7 cellular contexts compared by ENCODE assay signal in genomic region chr15:38707802-38708671, GRCh38.
A peak's percentile ranks its signal among the peaks of the same experiment; 100 is the strongest.
DNase-seq lines count a peak whose midpoint lies in the region; ATAC-seq, FAIRE-seq and TF ChIP-seq lines count a peak whose summit lies in the region.

No MANE protein-coding gene starts in this region.

- 1% methylated on average over 8 of the region's 8 CpGs for WGBS in K562 (ENCODE audit: insufficient coverage, low coverage, missing lambda C conversion rate)

- ATAC-seq in DND-41 (ENCODE audit: insufficient read depth, low read depth) = peak; percentile 86
- ATAC-seq in GM18870 (IDR thresholded peaks at IDR 0.05; ENCODE audit: unreplicated experiment) = peak; percentile 82
- ATAC-seq in HG03103 (IDR thresholded peaks at IDR 0.05; ENCODE audit: low read depth, unreplicated experiment) = peak; percentile 88
- ATAC-seq in K562 = peak; percentile 95

- H3K9me3 ChIP-seq in DND-41 (ENCODE audit: insufficient read depth, low read length, severe bottlenecking) = no peaks in the 10 kb centered on the region
- H3K9me3 ChIP-seq in K562 (replicated peaks; ENCODE audit: control insufficient read depth, insufficient read depth, low read depth, low read length) = no peaks in the 10 kb centered on the region
- H3K9me3 ChIP-seq in iPS-20b (ENCODE audit: insufficient read depth, low read depth, low read length) = no peaks in the 10 kb centered on the region

- peak; percentile 74 for TF ChIP-seq CTCF in DND-41 (IDR thresholded peaks at IDR 0.05; ENCODE audit: borderline replicate concordance, extremely low read depth, low read length, poor library complexity, severe bottlenecking)
- peak; percentile 58 to 78 (median 71) for TF ChIP-seq CTCF in K562 (IDR thresholded peaks at IDR 0.05 in 2 of 3, conservative IDR thresholded peaks at IDR 0.05 in 1 of 3; ENCODE audit: insufficient read depth in 2 of 3, low read depth in 1 of 3, low read length in 3 of 3)

- H3K27ac ChIP-seq in DND-41 (ENCODE audit: low read length) (no peak overlapping the region), K562 (ENCODE audit: extremely low read depth, low read depth, low read length) (no peak overlapping the region), iPS-20b (ENCODE audit: low read length) (peak overlapping the region; percentile 19)

- TF ChIP-seq EP300 in K562 (IDR thresholded peaks at IDR 0.05; ENCODE audit: low read length) = no peak

- H3K4me2 ChIP-seq in DND-41 (ENCODE audit: insufficient read depth, low read length) (no peak overlapping the region), K562 (ENCODE audit: insufficient read depth, low read length) (no peak overlapping the region)

- H3K79me2 ChIP-seq in DND-41 (ENCODE audit: insufficient read depth, low read length) = no peaks in the 10 kb centered on the region
- H3K79me2 ChIP-seq in K562 (ENCODE audit: control insufficient read depth, insufficient read depth, low read length) = no peaks in the 10 kb centered on the region

- H3K9ac ChIP-seq in DND-41 (ENCODE audit: low read depth, low read length) (no peak overlapping the region), K562 (ENCODE audit: insufficient read depth in 1 of 2, low read depth in 2 of 2, low read length in 2 of 2) (no peak overlapping the region), iPS-20b (ENCODE audit: low read depth, low read length) (no peak overlapping the region)

- intact Hi-C loops in K562 (cut with micrococcal nuclease) = loop anchor here (2.0 to 10.0 kb wide), 3 partner anchors 147 to 1049 kb away; partner anchors contain the start of gene THBS1

- H4K20me1 ChIP-seq in DND-41 (ENCODE audit: insufficient read depth, low read length) (no peaks in the 10 kb centered on the region), K562 (replicated peaks; ENCODE audit: control insufficient read depth, insufficient read depth, low read length) (no peaks in the 10 kb centered on the region)

- POLR2A ChIA-PET in K562 (lab: Yijun Ruan, JAX) = no interaction called here

- in situ Hi-C loops in K562 (cut with MboI) = no loop called here

- H3K36me3 ChIP-seq in DND-41 (ENCODE audit: insufficient read depth, low read length) = no peaks in the 10 kb centered on the region
- H3K36me3 ChIP-seq in K562 (ENCODE audit: control insufficient read depth, insufficient read depth, low read length) = no peaks in the 10 kb centered on the region
- H3K36me3 ChIP-seq in iPS-20b (ENCODE audit: insufficient read depth, low read depth, low read length) = no peaks in the 10 kb centered on the region

- no peak overlapping the region for H2AFZ ChIP-seq in DND-41 (ENCODE audit: low read depth, low read length)
- H2AFZ ChIP-seq in K562 (ENCODE audit: low read depth, low read length) = no peak overlapping the region

- H3K4me3 ChIP-seq in DND-41 (ENCODE audit: low read depth in 1 of 2, low read length in 2 of 2) (no peak overlapping the region), K562 (no peak overlapping the region), iPS-20b (ENCODE audit: low read length) (peak overlapping the region; percentile 31; the same call in 1 of the 2 replicates)

- TF ChIP-seq POLR2A in K562 (conservative IDR thresholded peaks at IDR 0.05) = no peak

- peak; percentile 72 to 80 for TF ChIP-seq RAD21 in K562 (CRISPR knock-in tag; conservative IDR thresholded peaks at IDR 0.05 in 1 of 2, IDR thresholded peaks at IDR 0.05 in 1 of 2)

- CTCF ChIA-PET in K562 (lab: Yijun Ruan, JAX; ENCODE audit: low intra/inter-chr PET ratio) = interaction anchor here (0.5 to 2.1 kb wide), 5 partner anchors 11 to 1574 kb away, joined by 3 to 10 read pairs (median 3); no protein-coding TSS in a partner anchor

- no peaks in the 10 kb centered on the region for H3K9me1 ChIP-seq in K562 (ENCODE audit: control insufficient read depth, insufficient read depth, low read length)

- DNase-seq in DND-41 = peak; percentile 49
- DNase-seq in NCI-H82 treated with DMSO at 0.1 percent for 48 hours (lab: John Stamatoyannopoulos, UW; ENCODE audit: unreplicated experiment) = peak; percentile 20
- DNase-seq in K562 (ENCODE audit: extremely low read depth in 1 of 4, low spot score in 3 of 4) = peak; percentile 51 to 68 (median 62)
- peak; percentile 29 for DNase-seq in smooth muscle cell of the brain vasculature (ENCODE audit: low read depth, low spot score)

- peak; percentile 93 for FAIRE-seq in K562 (lab: Jason Lieb, UNC)

- H3K27me3 ChIP-seq in DND-41 (ENCODE audit: insufficient read depth, low read length, poor library complexity) = peaks cover 16% of the 10 kb centered on the region
- peaks cover 9 to 12% of the 10 kb centered on the region in 2 experiments for H3K27me3 ChIP-seq in K562 (ENCODE audit: control insufficient read depth in 2 of 2, insufficient read depth in 2 of 2, low read length in 2 of 2)
- no peaks in the 10 kb centered on the region; the same call in 1 of the 2 replicates for H3K27me3 ChIP-seq in iPS-20b (ENCODE audit: insufficient read depth, low read length)

- no peaks in the 10 kb centered on the region for H3K4me1 ChIP-seq in DND-41 (ENCODE audit: insufficient read depth, low read length)
- H3K4me1 ChIP-seq in K562 (replicated peaks in 1 of 2; ENCODE audit: control insufficient read depth in 2 of 2, insufficient read depth in 2 of 2, low read length in 2 of 2) = no peaks in the 10 kb centered on the region
- H3K4me1 ChIP-seq in iPS-20b (ENCODE audit: insufficient read depth, low read length) = peaks cover 26% of the 10 kb centered on the region

- BruUV-seq in K562 (replicated peaks; lab: Mats Ljungman, UMichigan) = no TSS peak

TF ChIP-seq in K562, 482 proteins besides CTCF, POLR2A, EP300 and RAD21:
- TF ChIP-seq ZNF398 (CRISPR knock-in tag; IDR thresholded peaks at IDR 0.05) = no peak
- 0 out of 2 replicates have a peak, but pooled peaks have one; percentile 35 for TF ChIP-seq DEAF1 (CRISPR knock-in tag; IDR thresholded peaks at IDR 0.05)
- peak; percentile 21; the same call in 1 of the 2 replicates for TF ChIP-seq STAG1 (CRISPR knock-in tag; IDR thresholded peaks at IDR 0.05; ENCODE audit: borderline replicate concordance)
- peak; percentile 55 for TF ChIP-seq SMC3 (conservative IDR thresholded peaks at IDR 0.05; ENCODE audit: insufficient read depth, low read depth, low read length)
- no peak for TF ChIP-seq ADNP (tag; IDR thresholded peaks at IDR 0.05)
- peak; percentile 61; the same call in 1 of the 2 replicates for TF ChIP-seq PKNOX1 (IDR thresholded peaks at IDR 0.05)
- TF ChIP-seq SAP30 (IDR thresholded peaks at IDR 0.05; ENCODE audit: borderline replicate concordance, insufficient read depth, low read depth, low read length, poor library complexity, severe bottlenecking) = no peak
- TF ChIP-seq CBX1 (IDR thresholded peaks at IDR 0.05; ENCODE audit: low read depth) = no peak
TF ChIP-seq in K562: peak in this region for 4.
